In the genomic region with DNA sequence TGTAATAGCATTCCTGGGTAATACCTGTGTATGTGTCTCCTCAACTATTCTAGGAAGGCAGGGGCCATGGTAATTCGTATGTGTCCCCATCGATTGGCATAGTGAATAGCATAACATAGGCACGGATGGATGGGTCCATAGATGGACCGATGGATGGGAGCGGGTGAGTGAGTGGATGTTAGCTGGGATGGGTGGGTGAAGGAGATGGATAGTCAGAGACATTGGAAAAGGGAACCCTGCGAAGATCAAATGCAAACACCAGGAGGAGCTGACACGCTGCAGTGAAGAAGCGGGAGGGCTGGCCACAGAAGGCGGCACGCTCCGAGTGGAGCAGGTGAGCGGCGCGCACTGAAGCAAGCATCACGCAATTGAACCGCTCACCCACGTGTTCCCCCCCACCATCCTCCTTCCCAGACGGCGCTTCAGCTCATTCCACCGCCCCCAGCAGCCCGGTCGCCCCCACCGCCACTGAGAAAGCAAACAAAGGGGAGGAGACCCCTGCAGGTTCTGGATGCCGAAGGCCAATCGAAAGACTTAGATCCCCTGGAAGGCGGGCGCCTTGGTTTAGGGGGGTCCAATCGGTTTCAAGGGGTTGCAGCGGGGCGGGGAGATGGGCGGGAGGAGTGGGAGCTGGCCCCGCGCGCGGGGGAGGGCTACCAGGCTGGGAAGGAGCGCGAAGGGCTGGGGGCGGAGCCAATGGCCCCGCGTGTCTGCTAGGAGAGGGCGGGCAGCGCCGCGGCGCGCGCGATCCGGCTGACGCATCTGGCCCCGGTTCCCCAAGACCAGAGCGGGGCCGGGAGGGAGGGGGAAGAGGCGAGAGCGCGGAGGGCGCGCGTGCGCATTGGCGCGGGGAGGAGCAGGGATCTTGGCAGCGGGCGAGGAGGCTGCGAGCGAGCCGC, we compare ENCODE assay signal across 1 cellular context.
A peak's percentile ranks its signal among the peaks of the same experiment; 100 is the strongest.
TF ChIP-seq lines count a peak whose summit lies in the region.

ARRB2 (plus strand) TSS at position 839 of the 899 bp plus-strand sequence. CDS start 90 bp downstream, outside the sequence.

TF ChIP-seq in HepG2, 621 proteins besides CTCF, POLR2A, EP300 and RAD21 (continued from another document and continues in another):
- TF ChIP-seq, protein P1, sequence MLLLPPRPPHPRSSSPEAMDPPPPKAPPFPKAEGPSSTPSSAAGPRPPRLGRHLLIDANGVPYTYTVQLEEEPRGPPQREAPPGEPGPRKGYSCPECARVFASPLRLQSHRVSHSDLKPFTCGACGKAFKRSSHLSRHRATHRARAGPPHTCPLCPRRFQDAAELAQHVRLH (CRISPR knock-in tag; IDR thresholded peaks at IDR 0.05; ENCODE audit: borderline replicate concordance, low read depth), result peak; percentile 72; the same call in 1 of the 2 replicates
- TF ChIP-seq, protein P2, sequence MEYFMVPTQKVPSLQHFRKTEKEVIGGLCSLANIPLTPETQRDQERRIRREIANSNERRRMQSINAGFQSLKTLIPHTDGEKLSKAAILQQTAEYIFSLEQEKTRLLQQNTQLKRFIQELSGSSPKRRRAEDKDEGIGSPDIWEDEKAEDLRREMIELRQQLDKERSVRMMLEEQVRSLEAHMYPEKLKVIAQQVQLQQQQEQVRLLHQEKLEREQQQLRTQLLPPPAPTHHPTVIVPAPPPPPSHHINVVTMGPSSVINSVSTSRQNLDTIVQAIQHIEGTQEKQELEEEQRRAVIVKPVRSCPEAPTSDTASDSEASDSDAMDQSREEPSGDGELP (IDR thresholded peaks at IDR 0.05; ENCODE audit: borderline replicate concordance, low read depth), result no peak
- TF ChIP-seq CBX1 (IDR thresholded peaks at IDR 0.05; ENCODE audit: low read depth), result no peak
- 0 out of 2 replicates have a peak, but pooled peaks have one; percentile 34 for TF ChIP-seq ZNF589 (CRISPR knock-in tag; conservative IDR thresholded peaks at IDR 0.05)
- TF ChIP-seq AKAP8 (CRISPR knock-in tag; IDR thresholded peaks at IDR 0.05), result no peak
- TF ChIP-seq ZBED4 (CRISPR knock-in tag; IDR thresholded peaks at IDR 0.05; ENCODE audit: borderline replicate concordance), result 0 out of 2 replicates have a peak, but pooled peaks have one; percentile 24
- TF ChIP-seq, protein P3, sequence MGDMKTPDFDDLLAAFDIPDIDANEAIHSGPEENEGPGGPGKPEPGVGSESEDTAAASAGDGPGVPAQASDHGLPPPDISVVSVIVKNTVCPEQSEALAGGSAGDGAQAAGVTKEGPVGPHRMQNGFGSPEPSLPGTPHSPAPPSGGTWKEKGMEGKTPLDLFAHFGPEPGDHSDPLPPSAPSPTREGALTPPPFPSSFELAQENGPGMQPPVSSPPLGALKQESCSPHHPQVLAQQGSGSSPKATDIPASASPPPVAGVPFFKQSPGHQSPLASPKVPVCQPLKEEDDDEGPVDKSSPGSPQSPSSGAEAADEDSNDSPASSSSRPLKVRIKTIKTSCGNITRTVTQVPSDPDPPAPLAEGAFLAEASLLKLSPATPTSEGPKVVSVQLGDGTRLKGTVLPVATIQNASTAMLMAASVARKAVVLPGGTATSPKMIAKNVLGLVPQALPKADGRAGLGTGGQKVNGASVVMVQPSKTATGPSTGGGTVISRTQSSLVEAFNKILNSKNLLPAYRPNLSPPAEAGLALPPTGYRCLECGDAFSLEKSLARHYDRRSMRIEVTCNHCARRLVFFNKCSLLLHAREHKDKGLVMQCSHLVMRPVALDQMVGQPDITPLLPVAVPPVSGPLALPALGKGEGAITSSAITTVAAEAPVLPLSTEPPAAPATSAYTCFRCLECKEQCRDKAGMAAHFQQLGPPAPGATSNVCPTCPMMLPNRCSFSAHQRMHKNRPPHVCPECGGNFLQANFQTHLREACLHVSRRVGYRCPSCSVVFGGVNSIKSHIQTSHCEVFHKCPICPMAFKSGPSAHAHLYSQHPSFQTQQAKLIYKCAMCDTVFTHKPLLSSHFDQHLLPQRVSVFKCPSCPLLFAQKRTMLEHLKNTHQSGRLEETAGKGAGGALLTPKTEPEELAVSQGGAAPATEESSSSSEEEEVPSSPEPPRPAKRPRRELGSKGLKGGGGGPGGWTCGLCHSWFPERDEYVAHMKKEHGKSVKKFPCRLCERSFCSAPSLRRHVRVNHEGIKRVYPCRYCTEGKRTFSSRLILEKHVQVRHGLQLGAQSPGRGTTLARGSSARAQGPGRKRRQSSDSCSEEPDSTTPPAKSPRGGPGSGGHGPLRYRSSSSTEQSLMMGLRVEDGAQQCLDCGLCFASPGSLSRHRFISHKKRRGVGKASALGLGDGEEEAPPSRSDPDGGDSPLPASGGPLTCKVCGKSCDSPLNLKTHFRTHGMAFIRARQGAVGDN (CRISPR knock-in tag; IDR thresholded peaks at IDR 0.05), result peak; percentile 87
- TF ChIP-seq, protein P4, sequence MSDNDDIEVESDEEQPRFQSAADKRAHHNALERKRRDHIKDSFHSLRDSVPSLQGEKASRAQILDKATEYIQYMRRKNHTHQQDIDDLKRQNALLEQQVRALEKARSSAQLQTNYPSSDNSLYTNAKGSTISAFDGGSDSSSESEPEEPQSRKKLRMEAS (IDR thresholded peaks at IDR 0.05), result peak; percentile 93
- peak; percentile 79; the same call in 1 of the 2 replicates for TF ChIP-seq RBFOX2 (IDR thresholded peaks at IDR 0.05; ENCODE audit: low read depth, low read length)
- TF ChIP-seq NR2C2 (CRISPR knock-in tag; IDR thresholded peaks at IDR 0.05; ENCODE audit: borderline replicate concordance), result 0 out of 2 replicates have a peak, but pooled peaks have one; percentile 35
- TF ChIP-seq ZNF710 (CRISPR knock-in tag; IDR thresholded peaks at IDR 0.05; ENCODE audit: borderline replicate concordance), result no peak; the same call in 1 of the 2 replicates
- no peak for TF ChIP-seq MZF1 (CRISPR knock-in tag; IDR thresholded peaks at IDR 0.05; ENCODE audit: borderline replicate concordance)
- no peak for TF ChIP-seq ZBTB42 (CRISPR knock-in tag; IDR thresholded peaks at IDR 0.05)
- no peak for TF ChIP-seq MATR3 (CRISPR knock-in tag; IDR thresholded peaks at IDR 0.05)
- TF ChIP-seq XRCC5 (optimal IDR thresholded peaks at IDR 0.05; ENCODE audit: low read length), result peak; percentile 54
- TF ChIP-seq KIAA2018 (CRISPR knock-in tag; IDR thresholded peaks at IDR 0.05; ENCODE audit: borderline replicate concordance), result no peak
- TF ChIP-seq, protein P5, sequence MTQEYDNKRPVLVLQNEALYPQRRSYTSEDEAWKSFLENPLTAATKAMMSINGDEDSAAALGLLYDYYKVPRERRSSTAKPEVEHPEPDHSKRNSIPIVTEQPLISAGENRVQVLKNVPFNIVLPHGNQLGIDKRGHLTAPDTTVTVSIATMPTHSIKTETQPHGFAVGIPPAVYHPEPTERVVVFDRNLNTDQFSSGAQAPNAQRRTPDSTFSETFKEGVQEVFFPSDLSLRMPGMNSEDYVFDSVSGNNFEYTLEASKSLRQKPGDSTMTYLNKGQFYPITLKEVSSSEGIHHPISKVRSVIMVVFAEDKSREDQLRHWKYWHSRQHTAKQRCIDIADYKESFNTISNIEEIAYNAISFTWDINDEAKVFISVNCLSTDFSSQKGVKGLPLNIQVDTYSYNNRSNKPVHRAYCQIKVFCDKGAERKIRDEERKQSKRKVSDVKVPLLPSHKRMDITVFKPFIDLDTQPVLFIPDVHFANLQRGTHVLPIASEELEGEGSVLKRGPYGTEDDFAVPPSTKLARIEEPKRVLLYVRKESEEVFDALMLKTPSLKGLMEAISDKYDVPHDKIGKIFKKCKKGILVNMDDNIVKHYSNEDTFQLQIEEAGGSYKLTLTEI (CRISPR knock-in tag; conservative IDR thresholded peaks at IDR 0.05), result no peak
- TF ChIP-seq THAP11 (CRISPR knock-in tag; IDR thresholded peaks at IDR 0.05), result peak; percentile 76
- TF ChIP-seq, protein P6, sequence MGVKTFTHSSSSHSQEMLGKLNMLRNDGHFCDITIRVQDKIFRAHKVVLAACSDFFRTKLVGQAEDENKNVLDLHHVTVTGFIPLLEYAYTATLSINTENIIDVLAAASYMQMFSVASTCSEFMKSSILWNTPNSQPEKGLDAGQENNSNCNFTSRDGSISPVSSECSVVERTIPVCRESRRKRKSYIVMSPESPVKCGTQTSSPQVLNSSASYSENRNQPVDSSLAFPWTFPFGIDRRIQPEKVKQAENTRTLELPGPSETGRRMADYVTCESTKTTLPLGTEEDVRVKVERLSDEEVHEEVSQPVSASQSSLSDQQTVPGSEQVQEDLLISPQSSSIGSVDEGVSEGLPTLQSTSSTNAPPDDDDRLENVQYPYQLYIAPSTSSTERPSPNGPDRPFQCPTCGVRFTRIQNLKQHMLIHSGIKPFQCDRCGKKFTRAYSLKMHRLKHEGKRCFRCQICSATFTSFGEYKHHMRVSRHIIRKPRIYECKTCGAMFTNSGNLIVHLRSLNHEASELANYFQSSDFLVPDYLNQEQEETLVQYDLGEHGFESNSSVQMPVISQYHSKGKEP (CRISPR knock-in tag; IDR thresholded peaks at IDR 0.05), result no peak; the same call in 1 of the 2 replicates
- no peak for TF ChIP-seq TSC22D2 (CRISPR knock-in tag; IDR thresholded peaks at IDR 0.05; ENCODE audit: borderline replicate concordance)
- no peak for TF ChIP-seq ZNF713 (CRISPR knock-in tag; IDR thresholded peaks at IDR 0.05)
- no peak for TF ChIP-seq ZNF782 (CRISPR knock-in tag; IDR thresholded peaks at IDR 0.05; ENCODE audit: borderline replicate concordance)
